25 cellular contexts compared by ENCODE assay signal in genomic region chr3:29701326-29701983, GRCh38.
"Had no signal": no experiment of that assay in that cellular context is flagged by ENCODE, and none has a peak within 500 bp of the region (broad histone marks: within the 10 kb centered on the region; RNA-seq: fewer than 3 reads in every experiment).

No MANE protein-coding gene starts in this region.

- H3K9ac ChIP-seq: parathyroid adenoma had no signal

- H3K4me3 ChIP-seq: colonic mucosa, heart left ventricle, lung, prostate gland, right lobe of liver, stomach, thyroid gland, upper lobe of left lung, vagina had no signal

- H3K27ac Mint-ChIP-seq: naive B cell; nephron; stimulated activated memory B cell treated with anti-CD40 and anti-IgM and Interleukin-4, amounts not matched to agents 10 μg/mL and 1 μg/mL and 100 μg/mL, for 72 hours had no signal

- H3K36me3 Mint-ChIP-seq: naive B cell; stimulated activated memory B cell treated with anti-CD40 and anti-IgM and Interleukin-4, amounts not matched to agents 10 μg/mL and 1 μg/mL and 100 μg/mL, for 72 hours had no signal

- H3K4me1 ChIP-seq: colonic mucosa, parathyroid adenoma, prostate gland had no signal

- FAIRE-seq: endothelial cell of umbilical vein had no signal

- H3K4me1 Mint-ChIP-seq: naive B cell; stimulated activated memory B cell treated with anti-CD40 and anti-IgM and Interleukin-4, amounts not matched to agents 10 μg/mL and 1 μg/mL and 100 μg/mL, for 72 hours had no signal

- H3K4me3 Mint-ChIP-seq: naive B cell; nephron; stimulated activated memory B cell treated with anti-CD40 and anti-IgM and Interleukin-4, amounts not matched to agents 10 μg/mL and 1 μg/mL and 100 μg/mL, for 72 hours had no signal

- H3K36me3 ChIP-seq: colonic mucosa, prostate gland, right lobe of liver, thyroid gland, vagina had no signal

- ATAC-seq: stimulated activated memory B cell treated with anti-CD40 and anti-IgM and Interleukin-4, amounts not matched to agents 10 μg/mL and 1 μg/mL and 100 μg/mL, for 72 hours had no signal

- H3K27me3 ChIP-seq: colonic mucosa, heart left ventricle, right lobe of liver, stomach, thyroid gland, upper lobe of left lung, vagina had no signal

- H3K9me3 ChIP-seq: colonic mucosa, prostate gland, right lobe of liver, stomach, thyroid gland, vagina had no signal

- H3K27me3 Mint-ChIP-seq: stimulated activated memory B cell treated with anti-CD40 and anti-IgM and Interleukin-4, amounts not matched to agents 10 μg/mL and 1 μg/mL and 100 μg/mL, for 72 hours had no signal

- DNase-seq: cerebellar nuclear complex; colonic mucosa; dermis blood vessel endothelial cell; erythroblast; foreskin melanocyte; hippocampal formation; kidney glomerular epithelial cell; mesendoderm; naive B cell; stimulated activated CD4-positive, alpha-beta T cell treated with anti-CD3 and anti-CD28 coated beads, Interleukin-15, amount 100 ng/mL, for 24 hours; stimulated activated CD4-positive, alpha-beta T cell treated with anti-CD3 and anti-CD28 coated beads, Interleukin-1b, Interleukin-23, amount 100 ng/mL, for 48 hours; stimulated activated CD4-positive, alpha-beta T cell treated with anti-CD3 and anti-CD28 coated beads, Interleukin-4, amount 100 ng/mL, for 24 hours; stomach; substantia nigra; thyroid gland had no signal

- H3K27ac ChIP-seq: colonic mucosa, heart left ventricle, parathyroid adenoma, prostate gland, right lobe of liver, stomach, thyroid gland, upper lobe of left lung, vagina had no signal

- H2AFZ ChIP-seq: parathyroid adenoma had no signal
